ENCODE assay signal across 20 cellular contexts in the genomic region with DNA sequence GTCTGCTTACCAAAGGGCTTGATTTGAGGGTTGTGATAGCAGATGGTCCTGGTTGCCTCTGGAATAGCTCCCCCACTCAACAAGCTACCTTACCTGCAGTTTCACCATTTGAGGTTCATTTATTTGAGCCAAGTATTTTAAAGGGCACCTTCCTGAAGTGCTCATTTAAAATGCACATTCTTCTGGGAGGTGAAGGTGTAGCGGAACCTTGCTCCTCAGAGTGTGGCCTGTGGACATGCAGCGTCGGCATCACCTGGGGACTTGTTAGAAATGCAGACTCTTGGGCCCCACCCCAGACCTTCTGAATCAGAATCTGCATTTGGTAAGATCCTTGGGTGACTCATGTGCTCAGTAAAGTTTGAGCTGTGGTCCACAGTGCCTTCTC. TPM values are rescaled to one million over a fixed set of nuclear protein-coding genes. Genes with fewer than 3 reads are reported as not detected.
"Had no signal": no experiment of that assay in that cellular context is flagged by ENCODE, and none has a peak within 500 bp of the region (broad histone marks: within the 10 kb centered on the region; RNA-seq: fewer than 3 reads in every experiment).

No MANE protein-coding gene starts in this region.

- H3K36me3 Mint-ChIP-seq: stimulated activated memory B cell treated with anti-CD40 and anti-IgM and Interleukin-4, amounts not matched to agents 10 μg/mL and 1 μg/mL and 100 μg/mL, for 72 hours had no signal

- DNase-seq: activated CD4-positive, alpha-beta T cell treated with anti-CD3 and anti-CD28 coated beads, Interleukin-2, amount 50 U/mL, for 4 hours; activated naive CD4-positive, alpha-beta T cell treated with Interleukin-2 at 50 U/mL for 16 hours; activated T-cell treated with anti-CD3 and anti-CD28 coated beads, Interleukin-2, amount 50 U/mL, for 1 hour; effector memory CD8-positive, alpha-beta T cell; kidney; midbrain; stimulated activated CD4-positive, alpha-beta T cell treated with anti-CD3 and anti-CD28 coated beads, Interleukin-4, amount 100 ng/mL, for 4 hours; T-helper 2 cell had no signal

- H3K4me3 Mint-ChIP-seq: stimulated activated memory B cell treated with anti-CD40 and anti-IgM and Interleukin-4, amounts not matched to agents 10 μg/mL and 1 μg/mL and 100 μg/mL, for 72 hours had no signal

- H3K36me3 ChIP-seq: cardiac muscle cell, ovary, right lobe of liver, thoracic aorta, upper lobe of left lung had no signal

- ATAC-seq: effector memory CD8-positive, alpha-beta T cell; left lobe of liver; right lobe of liver; stimulated activated memory B cell treated with anti-CD40 and anti-IgM and Interleukin-4, amounts not matched to agents 10 μg/mL and 1 μg/mL and 100 μg/mL, for 72 hours had no signal

- H3K9me3 Mint-ChIP-seq: activated T-helper 2 cell treated with anti-CD3 and anti-CD28 coated beads, Interferon-gamma antibody, Interleukin-2, Interleukin-4, amounts not matched to agents 10 μg/mL and 5 μg/mL and 100 μg/mL, durations not matched to agents 14 hours and 24 hours and 36 hours; effector memory CD8-positive, alpha-beta T cell; stimulated activated memory B cell treated with anti-CD40 and anti-IgM and Interleukin-4, amounts not matched to agents 10 μg/mL and 1 μg/mL and 100 μg/mL, for 72 hours had no signal

- H3K27me3 ChIP-seq: ovary, right lobe of liver had no signal

- H3K4me3 ChIP-seq: cardiac muscle cell, ovary, right lobe of liver, thoracic aorta had no signal

- H3K9me3 ChIP-seq: ovary, right lobe of liver, thoracic aorta, upper lobe of left lung had no signal

- H3K27ac Mint-ChIP-seq: activated T-helper 2 cell treated with anti-CD3 and anti-CD28 coated beads, Interferon-gamma antibody, Interleukin-2, Interleukin-4, amounts not matched to agents 10 μg/mL and 5 μg/mL and 100 μg/mL, durations not matched to agents 14 hours and 24 hours and 36 hours; effector memory CD8-positive, alpha-beta T cell; stimulated activated memory B cell treated with anti-CD40 and anti-IgM and Interleukin-4, amounts not matched to agents 10 μg/mL and 1 μg/mL and 100 μg/mL, for 72 hours had no signal

- H3K27ac ChIP-seq: cardiac muscle cell, epithelial cell of prostate, ovary, right lobe of liver, thoracic aorta, upper lobe of left lung, VCaP had no signal

RNA-seq across cellular contexts. Expression of a gene that starts 2.3 kb away (rescaled TPM):
- total RNA-seq: chondrocyte, lung microvascular endothelial cell had no signal
